8 cellular contexts compared by ENCODE assay signal in genomic region chr21:39348355-39349210, GRCh38. TPM values are rescaled to one million over a fixed set of nuclear protein-coding genes. Genes with fewer than 3 reads are reported as not detected.
DNase-seq lines count a peak whose midpoint lies in the region; ATAC-seq and TF ChIP-seq lines count a peak whose summit lies in the region.

Gene HMGN1, minus strand, starts transcription at chr21:39349088. Its CDS starts 171 bp downstream, at chr21:39348917.

- no peaks in the 10 kb centered on the region for H3K27me3 ChIP-seq in layer of hippocampus (ENCODE audit: control insufficient read depth, insufficient read depth, low read length)

- peak within 1 kb of the TSS; percentile 92 for H3K27ac ChIP-seq in layer of hippocampus (ENCODE audit: low read depth, low read length)

- TF ChIP-seq POLR2A in GM19193 (IDR thresholded peaks at IDR 0.05; ENCODE audit: extremely low read depth, insufficient read depth, insufficient read length), result peak; percentile 70

- ATAC-seq in HG03432 (IDR thresholded peaks at IDR 0.05; ENCODE audit: unreplicated experiment), result peak; percentile 59

- DNase-seq in AG20443 (ENCODE audit: low spot score), result peak; percentile 85
- peak; percentile 93 for DNase-seq in NCI-H510A (lab: John Stamatoyannopoulos, UW)
- peak; percentile 80 for DNase-seq in activated CD4-positive, alpha-beta T cell treated with anti-CD3 and anti-CD28 coated beads for 1 hour
- DNase-seq in cerebellum (ENCODE audit: low spot score), result peak; percentile 86
- DNase-seq in stimulated activated CD4-positive, alpha-beta T cell treated with anti-CD3 and anti-CD28 coated beads, Interleukin-1b, Interleukin-23, amount 100 ng/mL, for 4 hours (ENCODE audit: low read depth in 2 of 2), result peak; percentile 79 to 91

RNA-seq across cellular contexts. Expression of gene HMGN1, which starts in this region (rescaled TPM):
- total RNA-seq in cerebellum, result 153 TPM

Comparison
In these comparisons a context has a peak if more than half of its experiments do, and no peak if none do; other contexts are left out.
1. Peak in every context shown above with its lines: DNase-seq, ATAC-seq and H3K27ac ChIP-seq.